Comparison of ENCODE assay signal across 1 cellular context in genomic region chr1:227791425-227792090, GRCh38.
TF ChIP-seq lines count a peak whose summit lies in the region.

No MANE protein-coding gene starts in this region.

TF ChIP-seq in HepG2, 621 proteins besides CTCF, POLR2A, EP300 and RAD21:
- TF ChIP-seq MAFF (IDR thresholded peaks at IDR 0.05; ENCODE audit: low read depth, low read length) = peak; percentile 63
- no peak for TF ChIP-seq MIER2 (CRISPR knock-in tag; IDR thresholded peaks at IDR 0.05)
- peak; percentile 34 for TF ChIP-seq SKI (IDR thresholded peaks at IDR 0.05; ENCODE audit: partially characterized antibody)
- TF ChIP-seq MAFK (conservative IDR thresholded peaks at IDR 0.05 in 1 of 2, IDR thresholded peaks at IDR 0.05 in 1 of 2; ENCODE audit: low read length in 2 of 2) = peak; percentile 69 to 72
